ENCODE assay signal across 1 cellular context in the genomic region with DNA sequence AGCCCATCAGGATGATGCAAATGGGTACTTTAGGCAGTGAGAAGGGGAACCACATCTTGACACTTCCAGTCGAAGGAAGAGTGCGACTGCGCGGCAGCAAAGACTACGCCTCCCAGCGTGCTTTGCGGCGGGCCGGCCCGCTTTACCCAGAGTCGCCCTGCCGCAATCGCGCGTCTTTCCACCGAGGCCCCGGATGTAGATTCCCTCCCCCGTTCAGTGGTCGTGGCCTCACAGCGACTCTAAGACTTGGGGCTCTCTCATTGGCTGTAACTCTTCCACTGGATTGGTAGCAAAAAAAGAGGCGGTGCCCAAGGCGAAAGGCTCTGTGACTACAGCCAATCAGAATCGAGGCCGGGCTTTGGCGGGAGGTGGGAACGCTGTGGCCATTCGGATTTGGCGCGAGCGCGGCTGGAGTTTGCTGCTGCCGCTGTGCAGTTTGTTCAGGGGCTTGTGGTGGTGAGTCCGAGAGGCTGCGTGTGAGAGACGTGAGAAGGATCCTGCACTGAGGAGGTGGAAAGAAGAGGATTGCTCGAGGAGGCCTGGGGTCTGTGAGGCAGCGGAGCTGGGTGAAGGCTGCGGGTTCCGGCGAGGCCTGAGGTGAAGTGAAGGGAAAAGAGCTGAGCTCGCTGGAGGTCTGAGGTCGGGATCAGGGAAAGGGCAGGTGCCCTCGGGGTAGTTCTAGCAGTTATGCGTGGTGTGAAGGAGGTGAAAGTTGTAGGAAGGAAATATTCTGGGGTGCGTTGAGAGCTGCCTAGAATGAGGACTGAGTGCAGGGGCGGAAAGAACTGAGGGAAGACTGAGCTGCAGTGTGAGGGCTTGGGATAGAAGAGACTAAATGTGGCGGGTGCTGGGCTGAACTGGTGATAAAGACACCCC.
A peak's percentile ranks its signal among the peaks of the same experiment; 100 is the strongest.
TF ChIP-seq lines count a peak whose summit lies in the region.

A gene with protein sequence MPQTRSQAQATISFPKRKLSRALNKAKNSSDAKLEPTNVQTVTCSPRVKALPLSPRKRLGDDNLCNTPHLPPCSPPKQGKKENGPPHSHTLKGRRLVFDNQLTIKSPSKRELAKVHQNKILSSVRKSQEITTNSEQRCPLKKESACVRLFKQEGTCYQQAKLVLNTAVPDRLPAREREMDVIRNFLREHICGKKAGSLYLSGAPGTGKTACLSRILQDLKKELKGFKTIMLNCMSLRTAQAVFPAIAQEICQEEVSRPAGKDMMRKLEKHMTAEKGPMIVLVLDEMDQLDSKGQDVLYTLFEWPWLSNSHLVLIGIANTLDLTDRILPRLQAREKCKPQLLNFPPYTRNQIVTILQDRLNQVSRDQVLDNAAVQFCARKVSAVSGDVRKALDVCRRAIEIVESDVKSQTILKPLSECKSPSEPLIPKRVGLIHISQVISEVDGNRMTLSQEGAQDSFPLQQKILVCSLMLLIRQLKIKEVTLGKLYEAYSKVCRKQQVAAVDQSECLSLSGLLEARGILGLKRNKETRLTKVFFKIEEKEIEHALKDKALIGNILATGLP (plus strand): TSS at position 386 of the 876 bp plus-strand sequence. CDS start 1,542 bp downstream, outside the sequence.

TF ChIP-seq in K562, 482 proteins besides CTCF, POLR2A, EP300 and RAD21 (continued from another document and continues in another):
- TF ChIP-seq MGA (IDR thresholded peaks at IDR 0.05) (peak; percentile 79), MYBL2 (IDR thresholded peaks at IDR 0.05; ENCODE audit: low read depth) (no peak), MYBL2 (CRISPR knock-in tag; IDR thresholded peaks at IDR 0.05; ENCODE audit: borderline replicate concordance) (no peak), MAFG (tag; conservative IDR thresholded peaks at IDR 0.05) (no peak), GTF2F1 (IDR thresholded peaks at IDR 0.05; ENCODE audit: low read depth, low read length) (peak; percentile 89; the same call in 1 of the 2 replicates), ZNF282 (CRISPR knock-in tag; IDR thresholded peaks at IDR 0.05) (no peak), XRCC4 (IDR thresholded peaks at IDR 0.05; ENCODE audit: extremely low read depth, insufficient read depth, insufficient read length) (no peak), PML (IDR thresholded peaks at IDR 0.05; ENCODE audit: low read length) (peak; percentile 95), BCOR (IDR thresholded peaks at IDR 0.05) (peak; percentile 72)
- TF ChIP-seq, protein P1, sequence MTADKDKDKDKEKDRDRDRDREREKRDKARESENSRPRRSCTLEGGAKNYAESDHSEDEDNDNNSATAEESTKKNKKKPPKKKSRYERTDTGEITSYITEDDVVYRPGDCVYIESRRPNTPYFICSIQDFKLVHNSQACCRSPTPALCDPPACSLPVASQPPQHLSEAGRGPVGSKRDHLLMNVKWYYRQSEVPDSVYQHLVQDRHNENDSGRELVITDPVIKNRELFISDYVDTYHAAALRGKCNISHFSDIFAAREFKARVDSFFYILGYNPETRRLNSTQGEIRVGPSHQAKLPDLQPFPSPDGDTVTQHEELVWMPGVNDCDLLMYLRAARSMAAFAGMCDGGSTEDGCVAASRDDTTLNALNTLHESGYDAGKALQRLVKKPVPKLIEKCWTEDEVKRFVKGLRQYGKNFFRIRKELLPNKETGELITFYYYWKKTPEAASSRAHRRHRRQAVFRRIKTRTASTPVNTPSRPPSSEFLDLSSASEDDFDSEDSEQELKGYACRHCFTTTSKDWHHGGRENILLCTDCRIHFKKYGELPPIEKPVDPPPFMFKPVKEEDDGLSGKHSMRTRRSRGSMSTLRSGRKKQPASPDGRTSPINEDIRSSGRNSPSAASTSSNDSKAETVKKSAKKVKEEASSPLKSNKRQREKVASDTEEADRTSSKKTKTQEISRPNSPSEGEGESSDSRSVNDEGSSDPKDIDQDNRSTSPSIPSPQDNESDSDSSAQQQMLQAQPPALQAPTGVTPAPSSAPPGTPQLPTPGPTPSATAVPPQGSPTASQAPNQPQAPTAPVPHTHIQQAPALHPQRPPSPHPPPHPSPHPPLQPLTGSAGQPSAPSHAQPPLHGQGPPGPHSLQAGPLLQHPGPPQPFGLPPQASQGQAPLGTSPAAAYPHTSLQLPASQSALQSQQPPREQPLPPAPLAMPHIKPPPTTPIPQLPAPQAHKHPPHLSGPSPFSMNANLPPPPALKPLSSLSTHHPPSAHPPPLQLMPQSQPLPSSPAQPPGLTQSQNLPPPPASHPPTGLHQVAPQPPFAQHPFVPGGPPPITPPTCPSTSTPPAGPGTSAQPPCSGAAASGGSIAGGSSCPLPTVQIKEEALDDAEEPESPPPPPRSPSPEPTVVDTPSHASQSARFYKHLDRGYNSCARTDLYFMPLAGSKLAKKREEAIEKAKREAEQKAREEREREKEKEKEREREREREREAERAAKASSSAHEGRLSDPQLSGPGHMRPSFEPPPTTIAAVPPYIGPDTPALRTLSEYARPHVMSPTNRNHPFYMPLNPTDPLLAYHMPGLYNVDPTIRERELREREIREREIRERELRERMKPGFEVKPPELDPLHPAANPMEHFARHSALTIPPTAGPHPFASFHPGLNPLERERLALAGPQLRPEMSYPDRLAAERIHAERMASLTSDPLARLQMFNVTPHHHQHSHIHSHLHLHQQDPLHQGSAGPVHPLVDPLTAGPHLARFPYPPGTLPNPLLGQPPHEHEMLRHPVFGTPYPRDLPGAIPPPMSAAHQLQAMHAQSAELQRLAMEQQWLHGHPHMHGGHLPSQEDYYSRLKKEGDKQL (CRISPR knock-in tag; IDR thresholded peaks at IDR 0.05; ENCODE audit: borderline replicate concordance), result no peak
- TF ChIP-seq, protein P2, sequence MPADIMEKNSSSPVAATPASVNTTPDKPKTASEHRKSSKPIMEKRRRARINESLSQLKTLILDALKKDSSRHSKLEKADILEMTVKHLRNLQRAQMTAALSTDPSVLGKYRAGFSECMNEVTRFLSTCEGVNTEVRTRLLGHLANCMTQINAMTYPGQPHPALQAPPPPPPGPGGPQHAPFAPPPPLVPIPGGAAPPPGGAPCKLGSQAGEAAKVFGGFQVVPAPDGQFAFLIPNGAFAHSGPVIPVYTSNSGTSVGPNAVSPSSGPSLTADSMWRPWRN (IDR thresholded peaks at IDR 0.05; ENCODE audit: low read depth), result no peak
- TF ChIP-seq, protein P3, sequence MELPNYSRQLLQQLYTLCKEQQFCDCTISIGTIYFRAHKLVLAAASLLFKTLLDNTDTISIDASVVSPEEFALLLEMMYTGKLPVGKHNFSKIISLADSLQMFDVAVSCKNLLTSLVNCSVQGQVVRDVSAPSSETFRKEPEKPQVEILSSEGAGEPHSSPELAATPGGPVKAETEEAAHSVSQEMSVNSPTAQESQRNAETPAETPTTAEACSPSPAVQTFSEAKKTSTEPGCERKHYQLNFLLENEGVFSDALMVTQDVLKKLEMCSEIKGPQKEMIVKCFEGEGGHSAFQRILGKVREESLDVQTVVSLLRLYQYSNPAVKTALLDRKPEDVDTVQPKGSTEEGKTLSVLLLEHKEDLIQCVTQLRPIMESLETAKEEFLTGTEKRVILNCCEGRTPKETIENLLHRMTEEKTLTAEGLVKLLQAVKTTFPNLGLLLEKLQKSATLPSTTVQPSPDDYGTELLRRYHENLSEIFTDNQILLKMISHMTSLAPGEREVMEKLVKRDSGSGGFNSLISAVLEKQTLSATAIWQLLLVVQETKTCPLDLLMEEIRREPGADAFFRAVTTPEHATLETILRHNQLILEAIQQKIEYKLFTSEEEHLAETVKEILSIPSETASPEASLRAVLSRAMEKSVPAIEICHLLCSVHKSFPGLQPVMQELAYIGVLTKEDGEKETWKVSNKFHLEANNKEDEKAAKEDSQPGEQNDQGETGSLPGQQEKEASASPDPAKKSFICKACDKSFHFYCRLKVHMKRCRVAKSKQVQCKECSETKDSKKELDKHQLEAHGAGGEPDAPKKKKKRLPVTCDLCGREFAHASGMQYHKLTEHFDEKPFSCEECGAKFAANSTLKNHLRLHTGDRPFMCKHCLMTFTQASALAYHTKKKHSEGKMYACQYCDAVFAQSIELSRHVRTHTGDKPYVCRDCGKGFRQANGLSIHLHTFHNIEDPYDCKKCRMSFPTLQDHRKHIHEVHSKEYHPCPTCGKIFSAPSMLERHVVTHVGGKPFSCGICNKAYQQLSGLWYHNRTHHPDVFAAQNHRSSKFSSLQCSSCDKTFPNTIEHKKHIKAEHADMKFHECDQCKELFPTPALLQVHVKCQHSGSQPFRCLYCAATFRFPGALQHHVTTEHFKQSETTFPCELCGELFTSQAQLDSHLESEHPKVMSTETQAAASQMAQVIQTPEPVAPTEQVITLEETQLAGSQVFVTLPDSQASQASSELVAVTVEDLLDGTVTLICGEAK (IDR thresholded peaks at IDR 0.05), result 0 out of 2 replicates have a peak, but pooled peaks have one; percentile 44
- TF ChIP-seq, protein P3 (CRISPR knock-in tag; IDR thresholded peaks at IDR 0.05), result no peak
